In genomic region chr3:52361011-52361410, GRCh38 we compare ENCODE assay signal across 7 cellular contexts.
"Had no signal": no experiment of that assay in that cellular context is flagged by ENCODE, and none has a peak within 500 bp of the region (broad histone marks: within the 10 kb centered on the region; RNA-seq: fewer than 3 reads in every experiment).

No MANE protein-coding gene starts in this region.

- H3K9me3 Mint-ChIP-seq: H9, IgD-negative memory B cell had no signal

- H3K4me3 ChIP-seq: GM23248 had no signal

- H3K4me1 Mint-ChIP-seq: IgD-negative memory B cell had no signal

- H2AFZ ChIP-seq: GM23248 had no signal

- H3K27me3 Mint-ChIP-seq: IgD-negative memory B cell had no signal

- DNase-seq: GM23248, GOT3, H9, HCEC 1CT had no signal

- FAIRE-seq: H54, HTR-8/SVneo had no signal

- H3K4me3 Mint-ChIP-seq: H9, IgD-negative memory B cell had no signal

- H3K27ac Mint-ChIP-seq: H9 had no signal

- H3K9ac ChIP-seq: GM23248 had no signal

- H3K27ac ChIP-seq: GM23248 had no signal
